Comparison of ENCODE assay signal across 12 cellular contexts in the genomic region with DNA sequence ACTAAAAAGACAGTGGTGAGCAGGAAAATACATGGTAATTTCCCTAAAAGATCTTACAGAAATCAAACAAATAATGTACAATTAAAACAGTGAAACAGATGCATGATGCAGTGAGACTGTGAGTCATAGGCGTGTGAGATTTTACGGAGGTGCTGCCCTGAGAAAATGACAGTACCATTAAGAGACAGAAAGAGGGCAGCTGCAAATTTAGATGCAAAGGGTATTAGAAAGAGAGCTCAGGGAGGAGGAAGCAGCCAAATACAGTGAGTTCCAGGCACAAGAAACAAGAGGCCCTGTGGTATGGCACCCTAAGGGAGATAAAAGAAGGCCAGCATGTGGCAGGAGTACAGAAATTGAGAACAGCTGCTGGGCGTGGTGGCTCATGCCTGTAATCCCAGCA.
DNase-seq lines count a peak whose midpoint lies in the region; ATAC-seq and TF ChIP-seq lines count a peak whose summit lies in the region.
"Had no signal": no experiment of that assay in that cellular context is flagged by ENCODE, and none has a peak within 500 bp of the region (broad histone marks: within the 10 kb centered on the region; RNA-seq: fewer than 3 reads in every experiment).

No MANE protein-coding gene starts in this region.

- H3K79me2 ChIP-seq in osteoblast (ENCODE audit: insufficient read depth, low read length): no peaks in the 10 kb centered on the region

- H3K36me3 ChIP-seq in osteoblast (ENCODE audit: insufficient read depth, low read length): no peaks in the 10 kb centered on the region
- H3K36me3 ChIP-seq: cardiac muscle cell, neutrophil, Peyer's patch had no signal

- H3K4me3 ChIP-seq in epithelial cell of esophagus (ENCODE audit: low read length) (no peak overlapping the region), osteoblast (ENCODE audit: insufficient read depth, low read length) (no peak overlapping the region)
- H3K4me3 ChIP-seq: cardiac muscle cell, Peyer's patch had no signal

- H3K4me2 ChIP-seq in osteoblast (ENCODE audit: insufficient read depth, low read length): no peak overlapping the region

- ATAC-seq in left cardiac atrium (no peak), HG03159 (IDR thresholded peaks at IDR 0.05; ENCODE audit: unreplicated experiment) (no peak)
- ATAC-seq: activated T-cell treated with anti-CD3 and anti-CD28 coated beads, Interleukin-2, amount 50 U/mL, for 4 hours had no signal

- intact Hi-C loops in left cardiac atrium (cut with DNase I): no loop called here

- no peak for TF ChIP-seq CTCF in epithelial cell of esophagus (IDR thresholded peaks at IDR 0.05; ENCODE audit: insufficient read depth, low read depth, low read length, missing control alignments)
- TF ChIP-seq CTCF in osteoblast (IDR thresholded peaks at IDR 0.05; ENCODE audit: extremely low read depth, low read depth, low read length): no peak

- DNase-seq in GM03348 (ENCODE audit: low spot score) (peak; percentile 52), NCI-H82 treated with DMSO at 0.1 percent for 48 hours (lab: John Stamatoyannopoulos, UW; ENCODE audit: unreplicated experiment) (peak; percentile 4), epithelial cell of esophagus (ENCODE audit: low read depth) (peak; percentile 44), osteoblast (ENCODE audit: insufficient read length, low spot score, missing footprints) (peak; percentile 22), NCI-H1105 treated with DMSO at 0.1 percent for 48 hours (lab: John Stamatoyannopoulos, UW) (no peak), left cardiac atrium (no peak)
- DNase-seq: activated T-cell treated with anti-CD3 and anti-CD28 coated beads, Interleukin-2, amount 50 U/mL, for 4 hours; NCI-H1417 treated with DMSO at 0.1 percent for 48 hours; Peyer's patch had no signal

- no peaks in the 10 kb centered on the region for H3K9me3 ChIP-seq in osteoblast (ENCODE audit: low read depth, low read length)
- H3K9me3 ChIP-seq: neutrophil, Peyer's patch had no signal

- H2AFZ ChIP-seq in osteoblast (ENCODE audit: low read length): peak overlapping the region; percentile 52

- H4K20me1 ChIP-seq in osteoblast (ENCODE audit: insufficient read depth, low read length): no peaks in the 10 kb centered on the region

- H3K27me3 ChIP-seq in osteoblast (ENCODE audit: insufficient read depth, low read length): no peaks in the 10 kb centered on the region
- H3K27me3 ChIP-seq: cardiac muscle cell, neutrophil, Peyer's patch had no signal

- H3K27ac ChIP-seq in osteoblast (ENCODE audit: low read depth, low read length): no peak overlapping the region
- H3K27ac ChIP-seq: cardiac muscle cell, neutrophil, Peyer's patch had no signal

- no peaks in the 10 kb centered on the region for H3K4me1 ChIP-seq in osteoblast (ENCODE audit: insufficient read depth, low read length)
- H3K4me1 ChIP-seq: Peyer's patch had no signal

Comparison
In these comparisons a context has a peak if more than half of its experiments do, and no peak if none do; other contexts are left out.
1. DNase-seq: peak in GM03348 (single experiment), NCI-H82 treated with DMSO at 0.1 percent for 48 hours (single experiment), epithelial cell of esophagus (single experiment) and osteoblast (single experiment); none in NCI-H1105 treated with DMSO at 0.1 percent for 48 hours (single experiment) and left cardiac atrium (single experiment).